15 cellular contexts compared by ENCODE assay signal in genomic region chr14:78566859-78567172, GRCh38.
DNase-seq lines count a peak whose midpoint lies in the region; ATAC-seq and TF ChIP-seq lines count a peak whose summit lies in the region.
"Had no signal": no experiment of that assay in that cellular context is flagged by ENCODE, and none has a peak within 500 bp of the region (broad histone marks: within the 10 kb centered on the region; RNA-seq: fewer than 3 reads in every experiment).

No MANE protein-coding gene starts in this region.

- H2AFZ ChIP-seq in smooth muscle cell (ENCODE audit: low read depth), result no peak overlapping the region

- ATAC-seq in GM18498 (IDR thresholded peaks at IDR 0.05; ENCODE audit: unreplicated experiment) (peak; percentile 11), GM21528 (IDR thresholded peaks at IDR 0.05; ENCODE audit: low FRiP score, unreplicated experiment) (peak; percentile 22), HG03571 (IDR thresholded peaks at IDR 0.05; ENCODE audit: unreplicated experiment) (peak; percentile 11), aorta (ENCODE audit: low FRiP score) (no peak)

- no peak overlapping the region for H3K4me3 ChIP-seq in brain microvascular endothelial cell (ENCODE audit: low read depth, low read length)
- no peak overlapping the region for H3K4me3 ChIP-seq in aorta (ENCODE audit: low read length in 2 of 2)
- no peak overlapping the region for H3K4me3 ChIP-seq in smooth muscle cell
- H3K4me3 ChIP-seq: MG63, ovary had no signal

- no peak overlapping the region for H3K27ac ChIP-seq in brain microvascular endothelial cell
- H3K27ac ChIP-seq in aorta (ENCODE audit: low read depth in 1 of 2, low read length in 2 of 2), result no peak overlapping the region
- H3K27ac ChIP-seq in smooth muscle cell (ENCODE audit: low read depth), result no peak overlapping the region
- H3K27ac ChIP-seq: ovary, skin epidermis had no signal

- peaks cover 3% of the 10 kb centered on the region for H3K27me3 Mint-ChIP-seq in glutamatergic neuron (ENCODE audit: unreplicated experiment)
- H3K27me3 Mint-ChIP-seq: activated CD4-positive, alpha-beta memory T cell treated with anti-CD3 and anti-CD28 coated beads, Interleukin-2, amount 10 ng/mL, durations not matched to agents 7 days and 5 days had no signal

- no peaks in the 10 kb centered on the region for H3K4me1 Mint-ChIP-seq in glutamatergic neuron (ENCODE audit: low read depth, unreplicated experiment)
- H3K4me1 Mint-ChIP-seq: activated CD4-positive, alpha-beta memory T cell treated with anti-CD3 and anti-CD28 coated beads, Interleukin-2, amount 10 ng/mL, durations not matched to agents 7 days and 5 days had no signal

- DNase-seq in glutamatergic neuron, result no peak
- DNase-seq in brain microvascular endothelial cell, result no peak
- DNase-seq in NCI-H1436 (lab: John Stamatoyannopoulos, UW), result no peak
- DNase-seq in aorta, result no peak
- no peak for DNase-seq in smooth muscle cell (lab: John Stamatoyannopoulos, UW; ENCODE audit: unreplicated experiment)

- no peaks in the 10 kb centered on the region for H4K20me1 ChIP-seq in smooth muscle cell (ENCODE audit: low read depth)

- no peak overlapping the region for H3K9ac ChIP-seq in smooth muscle cell (ENCODE audit: low read depth)

- no peak overlapping the region for H3K4me3 Mint-ChIP-seq in glutamatergic neuron (ENCODE audit: unreplicated experiment)
- H3K4me3 Mint-ChIP-seq: activated CD4-positive, alpha-beta memory T cell treated with anti-CD3 and anti-CD28 coated beads, Interleukin-2, amount 10 ng/mL, durations not matched to agents 7 days and 5 days; activated T-helper 1 cell treated with anti-CD3 and anti-CD28 coated beads, Interleukin-12 subunit alpha, Interleukin-12 subunit beta, Interleukin-2, Interleukin-4 antibody, amounts not matched to agents 30 ng/mL and 10 ng/mL and 1 ng/mL, durations not matched to agents 14 hours and 24 hours and 36 hours had no signal

- intact Hi-C loops in aorta (cut with DNase I), result loop anchor here in 1 of 2 donors (2.0 to 10.0 kb wide), 2 partner anchors 112 to 704 kb away; no protein-coding TSS in a partner anchor

- in situ Hi-C loops in brain microvascular endothelial cell (cut with HindIII; ENCODE audit: low pct_ligation_motif_present, low sequenced_read_pairs), result no loop called here

- H3K36me3 ChIP-seq in brain microvascular endothelial cell (replicated peaks) (no peaks in the 10 kb centered on the region), aorta (ENCODE audit: control insufficient read depth in 1 of 2, insufficient read depth in 2 of 2, low read length in 1 of 2) (no peaks in the 10 kb centered on the region), smooth muscle cell (ENCODE audit: low read depth) (no peaks in the 10 kb centered on the region)
- H3K36me3 ChIP-seq: BE2C, MG63, ovary, WERI-Rb-1 had no signal

- no peaks in the 10 kb centered on the region for H3K9me3 Mint-ChIP-seq in glutamatergic neuron (ENCODE audit: unreplicated experiment)
- H3K9me3 Mint-ChIP-seq: activated CD4-positive, alpha-beta memory T cell treated with anti-CD3 and anti-CD28 coated beads, Interleukin-2, amount 10 ng/mL, durations not matched to agents 7 days and 5 days; activated T-helper 1 cell treated with anti-CD3 and anti-CD28 coated beads, Interleukin-12 subunit alpha, Interleukin-12 subunit beta, Interleukin-2, Interleukin-4 antibody, amounts not matched to agents 30 ng/mL and 10 ng/mL and 1 ng/mL, durations not matched to agents 14 hours and 24 hours and 36 hours had no signal

- H3K4me1 ChIP-seq in aorta (ENCODE audit: control insufficient read depth in 1 of 2, insufficient read depth in 2 of 2, low read length in 2 of 2) (no peaks in the 10 kb centered on the region), smooth muscle cell (ENCODE audit: low read depth) (no peaks in the 10 kb centered on the region)
- H3K4me1 ChIP-seq: BE2C had no signal

- H3K27ac Mint-ChIP-seq in glutamatergic neuron (ENCODE audit: unreplicated experiment), result no peak overlapping the region
- H3K27ac Mint-ChIP-seq: activated CD4-positive, alpha-beta memory T cell treated with anti-CD3 and anti-CD28 coated beads, Interleukin-2, amount 10 ng/mL, durations not matched to agents 7 days and 5 days; activated T-helper 1 cell treated with anti-CD3 and anti-CD28 coated beads, Interleukin-12 subunit alpha, Interleukin-12 subunit beta, Interleukin-2, Interleukin-4 antibody, amounts not matched to agents 30 ng/mL and 10 ng/mL and 1 ng/mL, durations not matched to agents 14 hours and 24 hours and 36 hours had no signal

- no peaks in the 10 kb centered on the region for H3K9me3 ChIP-seq in aorta (ENCODE audit: control insufficient read depth, low read length)
- H3K9me3 ChIP-seq in smooth muscle cell (replicated peaks; ENCODE audit: low read depth), result no peaks in the 10 kb centered on the region
- H3K9me3 ChIP-seq: BE2C, MG63, ovary had no signal

- no peaks in the 10 kb centered on the region for H3F3A ChIP-seq in smooth muscle cell (ENCODE audit: low read depth)

- no peaks in the 10 kb centered on the region for H3K79me2 ChIP-seq in smooth muscle cell (ENCODE audit: low read depth)

- H3K27me3 ChIP-seq in brain microvascular endothelial cell (replicated peaks) (no peaks in the 10 kb centered on the region), aorta (ENCODE audit: control insufficient read depth in 1 of 2, insufficient read depth in 2 of 2, low read length in 1 of 2) (no peaks in the 10 kb centered on the region), smooth muscle cell (ENCODE audit: low read depth) (peaks cover 5% of the 10 kb centered on the region)
- H3K27me3 ChIP-seq: BE2C, MG63, ovary had no signal

- peak; percentile 6 for TF ChIP-seq CTCF in glutamatergic neuron (IDR thresholded peaks at IDR 0.05; ENCODE audit: partially characterized antibody, unreplicated experiment)
- TF ChIP-seq CTCF in brain microvascular endothelial cell (IDR thresholded peaks at IDR 0.05; ENCODE audit: low read depth, low read length, missing control alignments), result no peak
- no peak for TF ChIP-seq CTCF in smooth muscle cell (IDR thresholded peaks at IDR 0.05; ENCODE audit: borderline replicate concordance, insufficient read depth, poor library complexity, severe bottlenecking)

- no peak overlapping the region for H3K4me2 ChIP-seq in smooth muscle cell

- no peaks in the 10 kb centered on the region for H3K36me3 Mint-ChIP-seq in glutamatergic neuron (ENCODE audit: unreplicated experiment)
